8 cellular contexts compared by ENCODE assay signal in the genomic region with DNA sequence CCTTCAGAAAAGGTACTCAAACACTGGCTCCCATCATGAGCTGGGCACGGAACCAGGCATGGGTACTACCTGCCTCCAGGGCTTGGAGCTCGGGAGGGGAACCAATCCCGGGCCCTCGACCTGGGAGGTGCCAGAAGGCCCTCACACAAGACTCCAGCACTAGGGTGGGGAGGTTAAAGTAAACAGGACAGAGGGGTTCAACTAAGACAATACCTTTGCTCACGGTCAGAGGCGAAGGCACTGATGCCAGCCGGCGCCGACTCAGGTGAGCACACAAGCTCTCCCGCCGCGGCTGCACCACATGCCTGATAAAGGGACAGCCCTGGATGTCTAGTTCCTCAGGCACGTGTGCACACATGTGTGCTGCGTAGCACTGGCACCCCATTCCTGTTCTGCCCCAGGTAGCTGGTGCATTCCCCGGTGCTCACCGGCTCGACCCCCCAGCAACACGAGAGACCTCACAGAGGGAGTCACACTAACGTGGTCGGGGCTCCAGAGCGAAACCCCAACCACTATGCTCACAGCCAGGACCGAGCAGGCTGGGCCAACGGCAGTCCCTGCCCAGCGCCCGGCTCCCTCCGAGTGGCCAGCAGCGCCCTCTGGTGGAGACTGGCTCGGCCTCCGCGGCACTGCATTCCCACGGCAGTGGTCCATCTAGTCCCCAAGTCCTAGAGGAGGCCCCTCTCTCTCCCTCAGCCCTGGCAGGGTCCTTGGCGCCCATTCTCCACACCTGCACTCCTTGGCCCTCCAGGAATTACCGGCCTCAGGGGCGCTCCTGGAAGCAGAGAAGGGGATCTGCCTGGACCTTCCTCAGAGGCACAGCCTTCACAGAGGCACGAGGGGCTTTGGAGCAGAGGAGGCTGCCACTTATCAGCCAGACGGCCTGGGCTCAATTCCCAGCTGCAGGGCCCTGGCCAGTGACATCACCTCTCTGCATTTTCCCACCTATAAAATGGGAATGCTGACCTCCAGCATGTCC. TPM values are rescaled to one million over a fixed set of nuclear protein-coding genes. Genes with fewer than 3 reads are reported as not detected.
A peak's percentile ranks its signal among the peaks of the same experiment; 100 is the strongest.
DNase-seq lines count a peak whose midpoint lies in the region; ATAC-seq, FAIRE-seq and TF ChIP-seq lines count a peak whose summit lies in the region.

No MANE protein-coding gene starts in this region.

- ATAC-seq in HG02642 (IDR thresholded peaks at IDR 0.05; ENCODE audit: poor library complexity, unreplicated experiment) (peak; percentile 55), HG03457 (IDR thresholded peaks at IDR 0.05; ENCODE audit: unreplicated experiment) (no peak)

- H3K36me3 Mint-ChIP-seq in CD14-positive monocyte (peaks cover 11 to 27% of the 10 kb centered on the region in 2 donors), neural crest cell (ENCODE audit: low read depth) (no peaks in the 10 kb centered on the region)

- H3K27ac Mint-ChIP-seq in CD14-positive monocyte = no peak overlapping the region
- no peak overlapping the region for H3K27ac Mint-ChIP-seq in neural crest cell (ENCODE audit: unreplicated experiment)

- no peaks in the 10 kb centered on the region for H3K27me3 Mint-ChIP-seq in CD14-positive monocyte (ENCODE audit: low read depth in 3 of 3)
- no peaks in the 10 kb centered on the region for H3K27me3 Mint-ChIP-seq in neural crest cell (ENCODE audit: low read depth)

- intact Hi-C loops in CD14-positive monocyte (cut with micrococcal nuclease) = loop anchor here (2.0 to 5.0 kb wide), 3 partner anchors 218 to 313 kb away; no protein-coding TSS in a partner anchor

- H3K9me3 Mint-ChIP-seq in CD14-positive monocyte = no peaks in the 10 kb centered on the region
- no peaks in the 10 kb centered on the region for H3K9me3 Mint-ChIP-seq in neural crest cell

- H3K4me3 Mint-ChIP-seq in CD14-positive monocyte (no peak overlapping the region), neural crest cell (no peak overlapping the region)

- H3K4me1 Mint-ChIP-seq in CD14-positive monocyte = peaks cover 15% of the 10 kb centered on the region
- peaks cover 15% of the 10 kb centered on the region for H3K4me1 Mint-ChIP-seq in neural crest cell

- no peak for FAIRE-seq in RCC 7860 (lab: Jason Lieb, UNC)

- TF ChIP-seq CTCF in CD14-positive monocyte (IDR thresholded peaks at IDR 0.05) (peak; percentile 95), neural crest cell (conservative IDR thresholded peaks at IDR 0.05) (peak; percentile 96)

- DNase-seq in CD14-positive monocyte (ENCODE audit: low spot score) (peak; percentile 62), RCC 7860 (ENCODE audit: low spot score) (peak; percentile 8), fibroblast of peridontal ligament (ENCODE audit: extremely low read depth) (peak; percentile 56), neural crest cell (ENCODE audit: low read depth, low spot score) (peak; percentile 96)
- DNase-seq in activated T-helper 1 cell treated with anti-CD3 and anti-CD28 coated beads, Interleukin-2, amount 50 U/mL, for 16 hours (ENCODE audit: low read depth in 1 of 2, low spot score in 1 of 2) = peak; percentile 59 to 62
- peak; percentile 51 for DNase-seq in stimulated activated naive CD4-positive, alpha-beta T cell treated with Interleukin-2 at 50 U/mL for 16 hours (lab: John Stamatoyannopoulos, UW)

RNA-seq across cellular contexts. Expression of gene MOB2, which starts 28.8 kb away (rescaled TPM):
- polyA plus RNA-seq in CD14-positive monocyte = 10 to 100 TPM; 22.1 to 22.5 TPM
- total RNA-seq in neural crest cell = 17.3 and 19.3 TPM in 2 replicates

RNA-seq across cellular contexts. Expression of gene DUSP8, which starts 56.7 kb away (rescaled TPM):
- not detected for polyA plus RNA-seq in CD14-positive monocyte
- total RNA-seq in neural crest cell = 8.4 and 10.1 TPM in 2 replicates

Comparison
In these comparisons a context has a peak if more than half of its experiments do, and no peak if none do; other contexts are left out.
1. DNase-seq: peak in every context shown above with its lines; median percentile 96 in neural crest cell; 62 in CD14-positive monocyte; 60 in activated T-helper 1 cell treated with anti-CD3 and anti-CD28 coated beads, Interleukin-2, amount 50 U/mL, for 16 hours; 56 in fibroblast of peridontal ligament; 51 in stimulated activated naive CD4-positive, alpha-beta T cell treated with Interleukin-2 at 50 U/mL for 16 hours; 8 in RCC 7860.